Comparison of ENCODE assay signal across 10 cellular contexts in the genomic region with DNA sequence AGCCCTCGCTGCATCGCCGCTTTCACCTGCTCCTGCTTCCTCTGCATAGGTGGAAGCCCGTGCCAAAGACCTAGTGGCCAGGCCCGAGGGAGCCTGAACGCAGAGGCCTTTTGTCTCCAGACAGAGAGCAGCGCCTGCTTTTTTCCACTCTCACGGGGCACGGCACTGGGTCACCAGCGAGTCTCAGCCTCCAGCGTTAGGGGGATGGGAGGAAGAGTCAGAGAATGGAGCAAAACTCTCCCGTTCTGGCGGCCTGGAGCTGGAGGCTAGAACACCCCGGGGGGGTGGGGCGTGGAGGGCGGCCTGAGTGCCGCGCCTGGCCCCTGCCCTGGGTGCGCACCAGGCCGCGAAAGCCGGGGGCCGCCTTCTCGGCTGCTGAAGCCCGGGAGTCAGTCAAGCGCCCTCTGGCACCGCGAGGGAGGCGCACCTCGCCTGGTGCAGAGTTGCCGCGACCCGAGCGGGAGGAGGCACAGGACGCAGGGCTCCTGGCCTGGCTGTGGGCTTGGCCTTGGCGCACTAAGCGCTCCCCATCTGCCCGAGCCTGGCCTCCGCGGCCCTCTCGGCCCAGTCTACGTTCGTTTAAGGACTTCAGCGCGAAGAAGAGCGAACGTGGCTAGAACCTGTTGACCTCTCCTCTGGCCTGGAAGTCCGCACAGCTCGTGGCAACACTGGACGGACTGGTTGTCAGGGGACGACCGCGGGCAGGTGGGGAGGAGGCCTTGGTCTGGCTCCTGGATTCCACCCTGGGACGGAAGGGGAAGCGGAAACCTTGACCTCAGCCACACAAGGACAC. TPM values are rescaled to one million over a fixed set of nuclear protein-coding genes. Genes with fewer than 3 reads are reported as not detected.
DNase-seq lines count a peak whose midpoint lies in the region; ATAC-seq and TF ChIP-seq lines count a peak whose summit lies in the region.
"Had no signal": no experiment of that assay in that cellular context is flagged by ENCODE, and none has a peak within 500 bp of the region (broad histone marks: within the 10 kb centered on the region; RNA-seq: fewer than 3 reads in every experiment).

No MANE protein-coding gene starts in this region.

- TF ChIP-seq CTCF in epithelial cell of esophagus (IDR thresholded peaks at IDR 0.05; ENCODE audit: insufficient read depth, low read depth, low read length, missing control alignments) (no peak), lower lobe of right lung (IDR thresholded peaks at IDR 0.05) (no peak), tibial artery (IDR thresholded peaks at IDR 0.05) (no peak), GM13976 (IDR thresholded peaks at IDR 0.05; ENCODE audit: borderline replicate concordance, control extremely low read depth, extremely low read depth, insufficient read depth, missing control alignments) (no peak)

- intact Hi-C loops in lower lobe of right lung (cut with DNase I) (no loop called here), tibial artery (cut with DNase I; ENCODE audit: low total_unique reads) (loop anchor here (10.0 kb wide), 1 partner anchor 1677 kb away; no protein-coding TSS in a partner anchor)

- in situ Hi-C loops in GM23248 (cut with MboI) (loop anchor here (25.0 kb wide), 2 partner anchors 885 to 1690 kb away; no protein-coding TSS in a partner anchor), GM13976 (cut with MboI; ENCODE audit: low sequenced_read_pairs, unreplicated experiment) (loop anchor here (25.0 kb wide), 1 partner anchor 885 kb away; no protein-coding TSS in a partner anchor)

- H2AFZ ChIP-seq in GM23248 = no peak overlapping the region

- no peak overlapping the region for H3K4me2 ChIP-seq in GM23248 (ENCODE audit: unreplicated experiment)

- H4K20me1 ChIP-seq in GM23248 (ENCODE audit: insufficient read depth) = no peaks in the 10 kb centered on the region

- peaks cover 38% of the 10 kb centered on the region for H3F3A ChIP-seq in GM23248 (ENCODE audit: insufficient read depth)

- H3K36me3 ChIP-seq in HUES64 (ENCODE audit: insufficient read depth, low read length) (no peaks in the 10 kb centered on the region), lower lobe of right lung (no peaks in the 10 kb centered on the region), tibial artery (no peaks in the 10 kb centered on the region), GM23248 (ENCODE audit: low read depth) (no peaks in the 10 kb centered on the region)

- peaks cover 100% of the 10 kb centered on the region for H3K27me3 ChIP-seq in HUES64 (ENCODE audit: insufficient read depth, low read length)
- H3K27me3 ChIP-seq in lower lobe of right lung (ENCODE audit: low read depth) = peaks cover 39% of the 10 kb centered on the region
- no peaks in the 10 kb centered on the region for H3K27me3 ChIP-seq in tibial artery
- H3K27me3 ChIP-seq in GM23248 (replicated peaks; ENCODE audit: insufficient read depth) = no peaks in the 10 kb centered on the region

- peak; percentile 56 for DNase-seq in epithelial cell of esophagus (ENCODE audit: low read depth)
- no peak for DNase-seq in lower lobe of right lung
- peak; percentile 35 to 82 for DNase-seq in tibial artery
- DNase-seq in DMS 273 (lab: John Stamatoyannopoulos, UW; ENCODE audit: unreplicated experiment) = no peak
- DNase-seq in UCSD-AML1 (lab: John Stamatoyannopoulos, UW; ENCODE audit: unreplicated experiment) = no peak
- no peak for DNase-seq in GM23248
- DNase-seq in GM13976 (ENCODE audit: low spot score) = no peak
- DNase-seq: head of caudate nucleus, MV-4-11 had no signal

- no peak overlapping the region for H3K9ac ChIP-seq in HUES64 (ENCODE audit: low read depth, low read length)
- no peak overlapping the region for H3K9ac ChIP-seq in GM23248

- WGBS in HUES64 = 2% methylated on average over 55 of the region's 55 CpGs
- WGBS in GM23248 (ENCODE audit: low coverage in 1 of 2, low lambda C conversion rate in 2 of 2, missing lambda C conversion rate in 2 of 2), 2 experiments = 88 to 91% methylated on average over 49 to 53 of the region's 55 CpGs

- peaks cover 59% of the 10 kb centered on the region for H3K79me2 ChIP-seq in GM23248 (ENCODE audit: insufficient read depth)

- H3K4me3 ChIP-seq in HUES64 (ENCODE audit: low read length) (peak overlapping the region; percentile 13; the same call in 1 of the 2 replicates), epithelial cell of esophagus (ENCODE audit: low read length) (peak overlapping the region; percentile 37), lower lobe of right lung (no peak overlapping the region), tibial artery (peak overlapping the region; percentile 37 to 43), GM23248 (no peak overlapping the region)

- peaks cover 46% of the 10 kb centered on the region for H3K4me1 ChIP-seq in HUES64 (ENCODE audit: insufficient read depth, low read length)
- peaks cover 6% of the 10 kb centered on the region for H3K4me1 ChIP-seq in lower lobe of right lung
- H3K4me1 ChIP-seq in tibial artery = peaks cover 0 to 79% (median 41%) of the 10 kb centered on the region in 4 donors
- H3K4me1 ChIP-seq in GM23248 (ENCODE audit: insufficient read depth) = peaks cover 45% of the 10 kb centered on the region

- no peaks in the 10 kb centered on the region for H3K9me3 ChIP-seq in HUES64 (ENCODE audit: insufficient read depth, low read depth, low read length)
- H3K9me3 ChIP-seq in lower lobe of right lung = no peaks in the 10 kb centered on the region
- H3K9me3 ChIP-seq in tibial artery = no peaks in the 10 kb centered on the region
- H3K9me3 ChIP-seq in GM23248 (ENCODE audit: low read depth) = no peaks in the 10 kb centered on the region

- no peak for ATAC-seq in lower lobe of right lung

- no peaks in the 10 kb centered on the region for H3K9me2 ChIP-seq in GM23248 (ENCODE audit: insufficient read depth)

- H3K27ac ChIP-seq in HUES64 (ENCODE audit: low read depth, low read length) (no peak overlapping the region), lower lobe of right lung (peak overlapping the region; percentile 47), tibial artery (peak overlapping the region; percentile 97 to 99), GM23248 (no peak overlapping the region)

RNA-seq across cellular contexts. Expression of gene NR2F2, which starts 21.5 kb away (rescaled TPM):
- 5.0 TPM for polyA plus RNA-seq in HUES64 (2013, experiment 1 of 2)
- 8.1 TPM for polyA plus RNA-seq in HUES64 (2013, experiment 2 of 2)
- total RNA-seq in lower lobe of right lung = 50.6 TPM
- 5.9 and 7.3 TPM in 2 replicates for total RNA-seq in GM23248 (2014; rRNA removed; shearing (Covaris generic))
- polyA plus RNA-seq in GM23248 (2016; fragmentation: Nextera tagmentation; extraction: Ambion mirVana) = 23.8 and 25.1 TPM in 2 replicates

Comparison
In these comparisons a context has a peak if more than half of its experiments do, and no peak if none do; other contexts are left out.
1. H3K27ac ChIP-seq: peak in lower lobe of right lung (single experiment) and tibial artery (2 of 2); none in HUES64 (single experiment) and GM23248 (single experiment).
2. H3K4me3 ChIP-seq: peak in HUES64 (single experiment), epithelial cell of esophagus (single experiment) and tibial artery (2 of 2); none in lower lobe of right lung (single experiment) and GM23248 (single experiment).
3. DNase-seq: peak in epithelial cell of esophagus (single experiment) and tibial artery (2 of 2); none in lower lobe of right lung (single experiment), DMS 273 (single experiment), UCSD-AML1 (single experiment), GM23248 (single experiment) and GM13976 (single experiment).